In genomic region chr22:42279425-42280020, GRCh38 we compare ENCODE assay signal across 15 cellular contexts.
"Had no signal": no experiment of that assay in that cellular context is flagged by ENCODE, and none has a peak within 500 bp of the region (broad histone marks: within the 10 kb centered on the region; RNA-seq: fewer than 3 reads in every experiment).

No MANE protein-coding gene starts in this region.

- H3K27ac ChIP-seq: prostate gland, thyroid gland had no signal

- FAIRE-seq: astrocyte, islet of Langerhans had no signal

- H3K27me3 ChIP-seq: dorsolateral prefrontal cortex, thyroid gland had no signal

- ATAC-seq: left ventricle myocardium superior; right cardiac atrium; stimulated activated memory B cell treated with anti-CD40 and anti-IgM and Interleukin-4, amounts not matched to agents 10 μg/mL and 1 μg/mL and 100 μg/mL, for 72 hours had no signal

- H3K4me3 ChIP-seq: dorsolateral prefrontal cortex, prostate gland, thyroid gland had no signal

- DNase-seq: activated B cell treated with CpG ODN at 0.5 μM for 24 hours; activated CD4-positive, alpha-beta T cell treated with anti-CD3 and anti-CD28 coated beads, Interleukin-2, amount 10 ng/mL, durations not matched to agents 7 days and 5 days; activated naive CD4-positive, alpha-beta T cell; endodermal cell; erythroblast; left ventricle myocardium superior; occipital lobe; right cardiac atrium; stimulated activated CD4-positive, alpha-beta T cell treated with anti-CD3 and anti-CD28 coated beads, Interleukin-1b, Interleukin-23, amount 100 ng/mL, for 48 hours; thyroid gland had no signal

- H3K36me3 ChIP-seq: prostate gland, thyroid gland had no signal

- H3K9me3 ChIP-seq: prostate gland, thyroid gland had no signal

- H3K4me1 ChIP-seq: prostate gland had no signal
